9 cellular contexts compared by ENCODE assay signal in genomic region chr7:7416031-7416968, GRCh38.
DNase-seq lines count a peak whose midpoint lies in the region; ATAC-seq and TF ChIP-seq lines count a peak whose summit lies in the region.
"Had no signal": no experiment of that assay in that cellular context is flagged by ENCODE, and none has a peak within 500 bp of the region (broad histone marks: within the 10 kb centered on the region; RNA-seq: fewer than 3 reads in every experiment).

No MANE protein-coding gene starts in this region.

- no peak overlapping the region for H2BK12ac ChIP-seq in H9 (ENCODE audit: insufficient read length, low read depth, low read length)

- H3K4ac ChIP-seq in H9 (ENCODE audit: low read depth, low read length), result no peak overlapping the region

- no peak for TF ChIP-seq POLR2A in testis (IDR thresholded peaks at IDR 0.05)

- intact Hi-C loops in CD4-positive, alpha-beta T cell (cut with DNase I, micrococcal nuclease), result no loop called here
- intact Hi-C loops in testis (cut with DNase I; ENCODE audit: low total_unique reads), result no loop called here

- no peak overlapping the region for H3K4me3 ChIP-seq in RWPE2 (ENCODE audit: severe bottlenecking)
- H3K4me3 ChIP-seq in testis, result no peak overlapping the region

- no peaks in the 10 kb centered on the region for H3K79me2 ChIP-seq in H9 (ENCODE audit: insufficient read depth, low read length)

- WGBS in testis, 2 donors, result 64% methylated on average over 6 of the region's 6 CpGs
- no CpG with 5 or more reads among the region's 6 CpGs for WGBS in H9 (ENCODE audit: extremely low coverage, insufficient read length, low lambda C conversion rate)

- POLR2A ChIA-PET in CD4-positive, alpha-beta T cell (lab: Charles Lee), result interaction anchor here (0.7 to 1.1 kb wide), 4 partner anchors 18 to 234 kb away, joined by 3 read pairs; no protein-coding TSS in a partner anchor

- H2BK15ac ChIP-seq in H9 (ENCODE audit: low read depth, low read length), result no peak overlapping the region

- peak overlapping the region; percentile 22 for H3K27ac Mint-ChIP-seq in CD4-positive, alpha-beta T cell
- H3K27ac Mint-ChIP-seq in immature natural killer cell (peak overlapping the region; percentile 22 to 80 (median 74)), H9 (no peak overlapping the region; a peak in 2 of 7 replicates)
- H3K27ac Mint-ChIP-seq: stimulated activated naive CD8-positive, alpha-beta T cell treated with anti-CD3 and anti-CD28 coated beads, Interleukin-15, Interleukin-2, amounts not matched to agents 100 ng/mL and 50 ng/mL, for 24 hours had no signal

- H3K79me1 ChIP-seq in H9 (ENCODE audit: insufficient read depth, low read depth, low read length, poor library complexity, severe bottlenecking), result no peaks in the 10 kb centered on the region

- no peak overlapping the region for H4K5ac ChIP-seq in H9 (ENCODE audit: insufficient read length, low read depth, low read length)

- H3K56ac ChIP-seq in H9 (ENCODE audit: insufficient read length, low read depth, low read length), result no peak overlapping the region

- H3K27me3 Mint-ChIP-seq in CD4-positive, alpha-beta T cell, result peaks cover 3% of the 10 kb centered on the region
- H3K27me3 Mint-ChIP-seq in immature natural killer cell (ENCODE audit: low read depth in 3 of 3), result peaks cover 0 to 5% (median 2%) of the 10 kb centered on the region in 3 donors
- no peaks in the 10 kb centered on the region; the same call in 1 of the 2 replicates for H3K27me3 Mint-ChIP-seq in H9 (ENCODE audit: low read depth)
- H3K27me3 Mint-ChIP-seq: stimulated activated naive CD8-positive, alpha-beta T cell treated with anti-CD3 and anti-CD28 coated beads, Interleukin-15, Interleukin-2, amounts not matched to agents 100 ng/mL and 50 ng/mL, for 24 hours had no signal

- H3K27ac ChIP-seq in CD4-positive, alpha-beta T cell (ENCODE audit: low read depth, low read length), result no peak overlapping the region
- no peak overlapping the region for H3K27ac ChIP-seq in RWPE2 (ENCODE audit: poor library complexity, severe bottlenecking)
- no peak overlapping the region for H3K27ac ChIP-seq in testis
- H3K27ac ChIP-seq in H9 (ENCODE audit: insufficient read length, low read depth, low read length), result no peak overlapping the region

- no peak overlapping the region for H4K91ac ChIP-seq in H9 (ENCODE audit: insufficient read length, low read depth, low read length)

- H3K36me3 Mint-ChIP-seq in CD4-positive, alpha-beta T cell (ENCODE audit: low read depth), result no peaks in the 10 kb centered on the region
- H3K36me3 Mint-ChIP-seq in immature natural killer cell (peaks cover 0 to 4% (median 0%) of the 10 kb centered on the region in 3 donors), H9 (ENCODE audit: insufficient read depth in 1 of 3, low read depth in 3 of 3) (no peaks in the 10 kb centered on the region)

- no peak for DNase-seq in CD4-positive, alpha-beta T cell
- DNase-seq in RWPE2 (ENCODE audit: low spot score) (no peak), immature natural killer cell (peak; percentile 42 to 63 (median 45)), NCI-H2227 treated with DMSO at 0.1 percent for 48 hours (lab: John Stamatoyannopoulos, UW) (no peak), testis (no peak), H9 (no peak)
- no peak for DNase-seq in effector CD8-positive, alpha-beta T cell (lab: John Stamatoyannopoulos, UW)

- no peak overlapping the region for H3K9ac ChIP-seq in H9 (ENCODE audit: extremely low read depth, insufficient read length, low read length)

- H3K23me2 ChIP-seq in H9 (ENCODE audit: insufficient read length, low read depth, low read length, poor library complexity, severe bottlenecking), result no peaks in the 10 kb centered on the region

- TF ChIP-seq CTCF in CD4-positive, alpha-beta T cell (IDR thresholded peaks at IDR 0.05), result no peak
- no peak for TF ChIP-seq CTCF in RWPE2 (IDR thresholded peaks at IDR 0.05; ENCODE audit: poor library complexity, severe bottlenecking)
- no peak for TF ChIP-seq CTCF in testis (IDR thresholded peaks at IDR 0.05)
- TF ChIP-seq CTCF in H9 (conservative IDR thresholded peaks at IDR 0.05), result no peak

- H4K20me1 ChIP-seq in H9 (ENCODE audit: control insufficient read depth, insufficient read depth, insufficient read length), result no peaks in the 10 kb centered on the region

- no peak overlapping the region for H2BK20ac ChIP-seq in H9 (ENCODE audit: low read depth, low read length, poor library complexity, severe bottlenecking)

- CTCF ChIA-PET in CD4-positive, alpha-beta T cell (lab: Charles Lee), result interaction anchor here (0.9 kb wide), 2 partner anchors 18 to 313 kb away, joined by 3 to 4 read pairs; no protein-coding TSS in a partner anchor

- H2AFZ ChIP-seq in H9 (ENCODE audit: low read length), result no peak overlapping the region

- H2BK120ac ChIP-seq in H9 (ENCODE audit: low read depth, low read length, poor library complexity, severe bottlenecking), result no peak overlapping the region

- H3K9me3 Mint-ChIP-seq in CD4-positive, alpha-beta T cell, result no peaks in the 10 kb centered on the region
- H3K9me3 Mint-ChIP-seq in immature natural killer cell (no peaks in the 10 kb centered on the region), H9 (no peaks in the 10 kb centered on the region)
- H3K9me3 Mint-ChIP-seq: stimulated activated naive CD8-positive, alpha-beta T cell treated with anti-CD3 and anti-CD28 coated beads, Interleukin-15, Interleukin-2, amounts not matched to agents 100 ng/mL and 50 ng/mL, for 24 hours had no signal

- H3K18ac ChIP-seq in H9 (ENCODE audit: insufficient read length, low read depth, low read length), result no peak overlapping the region

- H3K36me3 ChIP-seq in RWPE2 (ENCODE audit: low read depth) (no peaks in the 10 kb centered on the region), testis (ENCODE audit: low read depth, missing control alignments) (no peaks in the 10 kb centered on the region)

- no peak overlapping the region for H4K8ac ChIP-seq in H9 (replicated peaks; ENCODE audit: insufficient read length, low read depth, low read length)

- no peak overlapping the region for H3K4me3 Mint-ChIP-seq in CD4-positive, alpha-beta T cell
- H3K4me3 Mint-ChIP-seq in immature natural killer cell (peak overlapping the region in 4 of 5 donors; percentile 1 to 57 (median 14)), H9 (no peak overlapping the region)
- H3K4me3 Mint-ChIP-seq: stimulated activated naive CD8-positive, alpha-beta T cell treated with anti-CD3 and anti-CD28 coated beads, Interleukin-15, Interleukin-2, amounts not matched to agents 100 ng/mL and 50 ng/mL, for 24 hours had no signal

- H3K14ac ChIP-seq in H9 (ENCODE audit: insufficient read depth, low read length), result no peak overlapping the region

- peaks cover 13% of the 10 kb centered on the region for H3K4me1 Mint-ChIP-seq in CD4-positive, alpha-beta T cell (ENCODE audit: low read depth)
- H3K4me1 Mint-ChIP-seq in immature natural killer cell (peaks cover 24 to 36% of the 10 kb centered on the region in 2 donors), H9 (no peaks in the 10 kb centered on the region; a peak in 1 of 4 replicates)

- H3K23ac ChIP-seq in H9 (ENCODE audit: insufficient read length, low read depth, low read length), result no peak overlapping the region

- H3K4me1 ChIP-seq in RWPE2 (ENCODE audit: insufficient read depth, poor library complexity, severe bottlenecking) (no peaks in the 10 kb centered on the region), testis (no peaks in the 10 kb centered on the region), H9 (ENCODE audit: insufficient read depth, low read length) (no peaks in the 10 kb centered on the region)

- no peaks in the 10 kb centered on the region for H3K9me3 ChIP-seq in CD4-positive, alpha-beta T cell (ENCODE audit: control insufficient read depth, low read length)
- H3K9me3 ChIP-seq in RWPE2 (ENCODE audit: severe bottlenecking) (no peaks in the 10 kb centered on the region), testis (no peaks in the 10 kb centered on the region), H9 (ENCODE audit: control insufficient read depth, low read depth, low read length) (no peaks in the 10 kb centered on the region)

- ATAC-seq in CD4-positive, alpha-beta T cell (ENCODE audit: poor library complexity), result peak; percentile 80
- ATAC-seq in GM21786 (IDR thresholded peaks at IDR 0.05; ENCODE audit: unreplicated experiment), result peak; percentile 79
- ATAC-seq in RWPE2 (ENCODE audit: low read depth), result peak; percentile 46

- H3K27me3 ChIP-seq in CD4-positive, alpha-beta T cell (ENCODE audit: control insufficient read depth, insufficient read depth, low read length), result no peaks in the 10 kb centered on the region
- H3K27me3 ChIP-seq in RWPE2 (ENCODE audit: insufficient read depth, poor library complexity, severe bottlenecking) (no peaks in the 10 kb centered on the region), testis (no peaks in the 10 kb centered on the region), H9 (ENCODE audit: insufficient read depth, low read length) (no peaks in the 10 kb centered on the region)

- H2AK5ac ChIP-seq in H9 (ENCODE audit: insufficient read length, low read length), result no peak overlapping the region

- H2BK5ac ChIP-seq in H9 (ENCODE audit: insufficient read length, low read length), result no peak overlapping the region

- no peak overlapping the region for H3K4me2 ChIP-seq in H9 (ENCODE audit: insufficient read depth, insufficient read length, low read length)

- no peak overlapping the region for H3T11ph ChIP-seq in H9 (ENCODE audit: low read length)

Comparison
In these comparisons a context has a peak if more than half of its experiments do, and no peak if none do; other contexts are left out.
1. DNase-seq: peak in immature natural killer cell (3 of 3); none in CD4-positive, alpha-beta T cell (0 of 10), RWPE2 (single experiment), NCI-H2227 treated with DMSO at 0.1 percent for 48 hours (single experiment), testis (single experiment), H9 (single experiment) and effector CD8-positive, alpha-beta T cell (single experiment).
2. H3K27ac Mint-ChIP-seq: peak in CD4-positive, alpha-beta T cell (single experiment) and immature natural killer cell (6 of 6); none in H9 (0 of 3).
3. H3K4me3 Mint-ChIP-seq: peak in immature natural killer cell (4 of 5); none in CD4-positive, alpha-beta T cell (single experiment) and H9 (0 of 2).
4. Peak in every context shown above with its lines, with median percentiles within 50 percentile points of each other: ATAC-seq.